Comparison of ENCODE assay signal across 8 cellular contexts in genomic region chr5:96259211-96259772, GRCh38.
DNase-seq lines count a peak whose midpoint lies in the region; ATAC-seq, FAIRE-seq and TF ChIP-seq lines count a peak whose summit lies in the region.

No MANE protein-coding gene starts in this region.

- BruUV-seq in GM12878 (replicated peaks; lab: Mats Ljungman, UMichigan): no TSS peak

- ATAC-seq in GM12878 (peak; percentile 69), HG03378 (IDR thresholded peaks at IDR 0.05; ENCODE audit: unreplicated experiment) (no peak), GM21528 (IDR thresholded peaks at IDR 0.05; ENCODE audit: low FRiP score, unreplicated experiment) (no peak)

- in situ Hi-C loops in GM12878 (cut with MboI): no loop called here

- H3K9me3 ChIP-seq in GM12878 (replicated peaks; ENCODE audit: control insufficient read depth, insufficient read depth, low read length): peaks cover 2% of the 10 kb centered on the region; the same call in 2 of the 3 replicates

- POLR2A ChIA-PET in GM12878 (lab: Charles Lee): no interaction called here

- intact Hi-C loops in GM12878 (cut with micrococcal nuclease; ENCODE audit: unreplicated experiment): no loop called here

- H3K27ac ChIP-seq in HL-60 (replicated peaks) (peak overlapping the region; percentile 32), GM12878 (ENCODE audit: control insufficient read depth, insufficient read depth) (no peak overlapping the region)

- TF ChIP-seq RAD21 in GM12878 (IDR thresholded peaks at IDR 0.05; ENCODE audit: insufficient read depth, low read depth, low read length): no peak

- H3K4me1 ChIP-seq in GM12878 (ENCODE audit: control insufficient read depth, insufficient read depth, low read length): no peaks in the 10 kb centered on the region; the same call in none of the 2 replicates

- FAIRE-seq in GM12878 (lab: Jason Lieb, UNC): peak; percentile 75

- H3K4me2 ChIP-seq in GM12878 (ENCODE audit: control insufficient read depth, insufficient read depth): no peak overlapping the region; the same call in 1 of the 2 replicates

- H3K4me3 ChIP-seq in HL-60 (replicated peaks; ENCODE audit: insufficient read depth, low read length) (no peak overlapping the region), GM12878 (no peak overlapping the region)

- no peak for TF ChIP-seq CTCF in HL-60 (IDR thresholded peaks at IDR 0.05; ENCODE audit: insufficient read depth, low read length)
- TF ChIP-seq CTCF in GM12878 (IDR thresholded peaks at IDR 0.05 in 2 of 3, conservative IDR thresholded peaks at IDR 0.05 in 1 of 3; ENCODE audit: control insufficient read depth in 2 of 3, extremely low read depth in 1 of 3, insufficient read depth in 1 of 3, low read depth in 3 of 3, low read length in 3 of 3): no peak

- no peak overlapping the region for H3K9ac ChIP-seq in GM12878 (ENCODE audit: control insufficient read depth, insufficient read depth, low read length)

- TF ChIP-seq POLR2A in GM12878 (IDR thresholded peaks at IDR 0.05; ENCODE audit: low read depth, low read length): no peak

- H3K27me3 ChIP-seq in HL-60 (ENCODE audit: insufficient read depth, poor library complexity, severe bottlenecking): no peaks in the 10 kb centered on the region
- no peaks in the 10 kb centered on the region for H3K27me3 ChIP-seq in GM12878 (replicated peaks in 1 of 2; ENCODE audit: control insufficient read depth in 2 of 2, insufficient read depth in 2 of 2, low read length in 1 of 2)

- H3K36me3 ChIP-seq in GM12878 (ENCODE audit: control insufficient read depth in 2 of 2, insufficient read depth in 2 of 2, low read length in 1 of 2): no peaks in the 10 kb centered on the region

- RAD21 ChIA-PET in GM12878 (lab: Charles Lee; ENCODE audit: unreplicated experiment): no interaction called here

- SMC1A ChIA-PET in GM12878 (lab: Charles Lee; ENCODE audit: uncharacterized antibody, unreplicated experiment): interaction anchor here (1.0 kb wide), 1 partner anchor 69 kb away, joined by 4 read pairs; no protein-coding TSS in a partner anchor

- peak; percentile 84 for DNase-seq in ELR (ENCODE audit: low read depth)
- DNase-seq in HL-60 (ENCODE audit: low read depth in 1 of 2, low spot score in 1 of 2): peak; percentile 11 to 28
- DNase-seq in GM12878 (ENCODE audit: low read depth, low spot score): peak; percentile 8
- DNase-seq in middle frontal gyrus (ENCODE audit: extremely low spot score, low spot score): peak; percentile 59
- DNase-seq in OCI-M2 (lab: John Stamatoyannopoulos, UW; ENCODE audit: unreplicated experiment): no peak
- no peak for DNase-seq in SK-N-DZ (ENCODE audit: low spot score)

- TF ChIP-seq EP300 in GM12878 (IDR thresholded peaks at IDR 0.05; ENCODE audit: borderline replicate concordance in 1 of 2, control insufficient read depth in 1 of 2, low read depth in 2 of 2, low read length in 2 of 2): no peak

- CTCF ChIA-PET in GM12878 (lab: Yijun Ruan, JAX): interaction anchor here (1.1 to 1.3 kb wide), 3 partner anchors 9 to 400 kb away, joined by 3 read pairs; no protein-coding TSS in a partner anchor

- H3K79me2 ChIP-seq in GM12878 (ENCODE audit: control insufficient read depth, insufficient read depth, low read length): no peaks in the 10 kb centered on the region

- no peak overlapping the region for H2AFZ ChIP-seq in GM12878 (ENCODE audit: control insufficient read depth, low read depth, low read length)

- 18% methylated on average over 2 of the region's 2 CpGs for WGBS in GM12878 (ENCODE audit: insufficient coverage, insufficient replicate concordance, low lambda C conversion rate, missing lambda C conversion rate)

- no peaks in the 10 kb centered on the region for H4K20me1 ChIP-seq in GM12878 (ENCODE audit: control insufficient read depth, insufficient read depth)

TF ChIP-seq in GM12878, 131 proteins besides CTCF, POLR2A, EP300 and RAD21:
- TF ChIP-seq SREBF2 (IDR thresholded peaks at IDR 0.05; ENCODE audit: low read length): no peak
- TF ChIP-seq BACH1 (IDR thresholded peaks at IDR 0.05; ENCODE audit: borderline replicate concordance): peak; percentile 82; the same call in 1 of the 2 replicates
- TF ChIP-seq CBFB (IDR thresholded peaks at IDR 0.05; ENCODE audit: low read depth): no peak
- TF ChIP-seq RUNX3 (IDR thresholded peaks at IDR 0.05; ENCODE audit: low read length): no peak
- no peak for TF ChIP-seq ZBED1 (IDR thresholded peaks at IDR 0.05; ENCODE audit: borderline replicate concordance)
- TF ChIP-seq ZNF592 (IDR thresholded peaks at IDR 0.05): no peak
- no peak for TF ChIP-seq EGR1 (IDR thresholded peaks at IDR 0.05; ENCODE audit: borderline replicate concordance in 1 of 2, low read depth in 2 of 2, low read length in 2 of 2)
- no peak for TF ChIP-seq SIX5 (IDR thresholded peaks at IDR 0.05; ENCODE audit: low read depth, low read length, severe bottlenecking)
- TF ChIP-seq, protein P1, sequence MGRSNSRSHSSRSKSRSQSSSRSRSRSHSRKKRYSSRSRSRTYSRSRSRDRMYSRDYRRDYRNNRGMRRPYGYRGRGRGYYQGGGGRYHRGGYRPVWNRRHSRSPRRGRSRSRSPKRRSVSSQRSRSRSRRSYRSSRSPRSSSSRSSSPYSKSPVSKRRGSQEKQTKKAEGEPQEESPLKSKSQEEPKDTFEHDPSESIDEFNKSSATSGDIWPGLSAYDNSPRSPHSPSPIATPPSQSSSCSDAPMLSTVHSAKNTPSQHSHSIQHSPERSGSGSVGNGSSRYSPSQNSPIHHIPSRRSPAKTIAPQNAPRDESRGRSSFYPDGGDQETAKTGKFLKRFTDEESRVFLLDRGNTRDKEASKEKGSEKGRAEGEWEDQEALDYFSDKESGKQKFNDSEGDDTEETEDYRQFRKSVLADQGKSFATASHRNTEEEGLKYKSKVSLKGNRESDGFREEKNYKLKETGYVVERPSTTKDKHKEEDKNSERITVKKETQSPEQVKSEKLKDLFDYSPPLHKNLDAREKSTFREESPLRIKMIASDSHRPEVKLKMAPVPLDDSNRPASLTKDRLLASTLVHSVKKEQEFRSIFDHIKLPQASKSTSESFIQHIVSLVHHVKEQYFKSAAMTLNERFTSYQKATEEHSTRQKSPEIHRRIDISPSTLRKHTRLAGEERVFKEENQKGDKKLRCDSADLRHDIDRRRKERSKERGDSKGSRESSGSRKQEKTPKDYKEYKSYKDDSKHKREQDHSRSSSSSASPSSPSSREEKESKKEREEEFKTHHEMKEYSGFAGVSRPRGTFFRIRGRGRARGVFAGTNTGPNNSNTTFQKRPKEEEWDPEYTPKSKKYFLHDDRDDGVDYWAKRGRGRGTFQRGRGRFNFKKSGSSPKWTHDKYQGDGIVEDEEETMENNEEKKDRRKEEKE (IDR thresholded peaks at IDR 0.05): no peak
- 0 out of 4 replicates have a peak, but pooled peaks of 1 of the 2 experiments have one; percentile 11 for TF ChIP-seq SRF (IDR thresholded peaks at IDR 0.05; ENCODE audit: low read depth in 2 of 2, low read length in 2 of 2)
- TF ChIP-seq POLR2AphosphoS5 (IDR thresholded peaks at IDR 0.05; ENCODE audit: low read length): no peak
- no peak for TF ChIP-seq RCOR1 (conservative IDR thresholded peaks at IDR 0.05; ENCODE audit: low read depth, low read length)
- no peak for TF ChIP-seq JUND (IDR thresholded peaks at IDR 0.05; ENCODE audit: low read depth, low read length)
- TF ChIP-seq ESRRA (IDR thresholded peaks at IDR 0.05; ENCODE audit: low read length): no peak
- no peak for TF ChIP-seq HDAC6 (IDR thresholded peaks at IDR 0.05; ENCODE audit: unreplicated experiment)
- TF ChIP-seq SPI1 (IDR thresholded peaks at IDR 0.05; ENCODE audit: borderline replicate concordance, insufficient read depth, low read depth, low read length): peak; percentile 48; the same call in 1 of the 2 replicates
- TF ChIP-seq NRF1 (conservative IDR thresholded peaks at IDR 0.05; ENCODE audit: low read depth, low read length): no peak
TF ChIP-seq in GM12878: peak in this region for 3.

Comparison
In these comparisons a context has a peak if more than half of its experiments do, and no peak if none do; other contexts are left out.
1. DNase-seq: peak in ELR (single experiment), HL-60 (2 of 2), GM12878 (single experiment) and middle frontal gyrus (single experiment); none in OCI-M2 (single experiment) and SK-N-DZ (single experiment).